ENCODE assay signal across 8 cellular contexts in genomic region chr7:149624419-149625338, GRCh38.
A peak's percentile ranks its signal among the peaks of the same experiment; 100 is the strongest.
DNase-seq lines count a peak whose midpoint lies in the region; ATAC-seq and TF ChIP-seq lines count a peak whose summit lies in the region.

No MANE protein-coding gene starts in this region.

- peak; percentile 97 for TF ChIP-seq CTCF in GM13976 (IDR thresholded peaks at IDR 0.05; ENCODE audit: borderline replicate concordance, control extremely low read depth, extremely low read depth, insufficient read depth, missing control alignments)
- peak; percentile 94 to 98 (median 96) for TF ChIP-seq CTCF in prostate gland (IDR thresholded peaks at IDR 0.05)

- H3K27ac ChIP-seq in prostate gland (peak overlapping the region; percentile 92 to 94), urinary bladder (ENCODE audit: low read depth) (peak overlapping the region; percentile 89)

- no peaks in the 10 kb centered on the region for H3K27me3 ChIP-seq in prostate gland (replicated peaks; ENCODE audit: insufficient read depth)

- intact Hi-C loops in left ventricle myocardium superior (cut with micrococcal nuclease) (no loop called here), prostate gland (cut with DNase I) (loop anchor here (1.0 to 10.0 kb wide), 3 partner anchors 90 to 360 kb away; partner anchors contain the start of genes ZNF746 and ZNF783)

- H3K36me3 ChIP-seq in prostate gland (peaks cover 9 to 11% of the 10 kb centered on the region in 2 donors), urinary bladder (ENCODE audit: insufficient read depth) (no peaks in the 10 kb centered on the region)

- H3K4me1 ChIP-seq in prostate gland (replicated peaks) (peaks cover 12% of the 10 kb centered on the region), urinary bladder (ENCODE audit: insufficient read depth) (no peaks in the 10 kb centered on the region)

- H3K4me3 ChIP-seq in prostate gland: peak overlapping the region; percentile 97 to 99
- H3K4me3 ChIP-seq in urinary bladder (ENCODE audit: low read depth, low read length): peak overlapping the region; percentile 97

- TF ChIP-seq POLR2A in prostate gland (IDR thresholded peaks at IDR 0.05): peak; percentile 74

- in situ Hi-C loops in GM13976 (cut with MboI; ENCODE audit: low sequenced_read_pairs, unreplicated experiment): no loop called here

- ATAC-seq in HG02852 (IDR thresholded peaks at IDR 0.05; ENCODE audit: unreplicated experiment): peak; percentile 92
- ATAC-seq in left ventricle myocardium superior: peak; percentile 97

- DNase-seq in GM13976 (ENCODE audit: low spot score): peak; percentile 92
- peak; percentile 79 for DNase-seq in NCI-H1436 treated with DMSO at 0.1 percent for 48 hours (lab: John Stamatoyannopoulos, UW)
- peak; percentile 79 for DNase-seq in T follicular helper cell (ENCODE audit: low read depth)
- peak; percentile 87 for DNase-seq in amniotic epithelial cell (ENCODE audit: low read depth)
- peak; percentile 98 for DNase-seq in left ventricle myocardium superior
- peak; percentile 90 for DNase-seq in prostate gland (ENCODE audit: low spot score)

- no peaks in the 10 kb centered on the region for H3K9me3 ChIP-seq in prostate gland

- WGBS in prostate gland: 2% methylated on average over 54 of the region's 97 CpGs
- under 1% methylated on average over 97 of the region's 97 CpGs for WGBS in urinary bladder

Comparison
In these comparisons a context has a peak if more than half of its experiments do, and no peak if none do; other contexts are left out.
1. Peak in every context shown above with its lines: DNase-seq, ATAC-seq, H3K4me3 ChIP-seq and H3K27ac ChIP-seq.